1 cellular context compared by ENCODE assay signal in genomic region chr2:46856336-46856735, GRCh38.
TF ChIP-seq lines count a peak whose summit lies in the region.

No MANE protein-coding gene starts in this region.

TF ChIP-seq in A549, 52 proteins besides CTCF, POLR2A, EP300 and RAD21 (continued from another document):
- TF ChIP-seq USF2 (IDR thresholded peaks at IDR 0.05) (no peak), ELK1 (IDR thresholded peaks at IDR 0.05; ENCODE audit: low read depth, low read length) (no peak), PHF8 (IDR thresholded peaks at IDR 0.05; ENCODE audit: borderline replicate concordance, low read depth) (no peak), SMC3 (IDR thresholded peaks at IDR 0.05) (no peak), CBX2 (IDR thresholded peaks at IDR 0.05; ENCODE audit: borderline replicate concordance, low read depth) (no peak), MAFK (IDR thresholded peaks at IDR 0.05; ENCODE audit: partially characterized antibody) (no peak), HOXB13 (CRISPR knock-in tag; IDR thresholded peaks at IDR 0.05; ENCODE audit: low read depth) (no peak)
